Comparison of ENCODE assay signal across 1 cellular context in the genomic region with DNA sequence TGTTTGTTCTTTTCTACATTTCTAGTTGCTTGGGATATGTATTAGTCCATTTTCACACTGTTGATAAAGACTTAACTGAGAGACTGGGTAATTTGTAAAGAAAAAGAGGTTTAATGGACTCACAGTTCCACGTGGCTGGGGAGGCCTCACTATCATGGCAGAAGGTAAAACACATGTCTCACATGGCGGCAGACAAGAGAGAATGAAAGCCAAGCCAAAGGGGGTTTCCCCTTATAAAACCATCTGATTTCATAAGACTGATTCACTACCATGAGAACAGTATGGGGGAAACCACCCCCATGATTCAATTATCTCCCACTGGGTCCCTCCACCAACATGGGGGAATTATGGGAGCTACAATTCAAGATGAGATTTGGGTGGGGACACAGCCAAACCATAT. TPM values are rescaled to one million over a fixed set of nuclear protein-coding genes. Genes with fewer than 3 reads are reported as not detected.
"Had no signal": no experiment of that assay in that cellular context is flagged by ENCODE, and none has a peak within 500 bp of the region (broad histone marks: within the 10 kb centered on the region; RNA-seq: fewer than 3 reads in every experiment).

No MANE protein-coding gene starts in this region.

RNA-seq across cellular contexts. Expression of a gene that starts 21.0 kb away (rescaled TPM):
- total RNA-seq: foreskin keratinocyte had no signal
- polyA plus RNA-seq: foreskin keratinocyte had no signal
